1 cellular context compared by ENCODE assay signal in the genomic region with DNA sequence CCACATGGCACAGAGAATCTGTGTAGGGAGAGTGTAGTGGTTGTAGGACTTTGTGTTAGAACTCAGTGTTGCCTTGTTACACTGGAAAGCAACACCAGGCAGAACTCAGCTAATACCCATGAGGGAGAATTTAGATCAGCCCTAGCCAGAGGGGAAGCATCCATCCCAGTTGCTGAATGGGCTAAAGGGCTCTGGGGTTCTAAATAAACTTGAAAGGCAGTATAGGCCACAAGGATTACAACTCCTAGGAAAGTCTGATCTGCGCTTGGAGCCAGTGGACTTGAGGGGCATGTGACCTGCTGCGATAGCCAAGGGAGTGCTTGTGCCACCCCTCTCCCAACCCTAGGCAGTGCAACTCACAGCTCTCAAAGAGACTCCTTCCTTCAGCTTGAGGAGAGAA.
TF ChIP-seq lines count a peak whose summit lies in the region.

No MANE protein-coding gene starts in this region.

TF ChIP-seq in IMR-90, 13 proteins besides CTCF, POLR2A, EP300 and RAD21 (continued from another document):
- TF ChIP-seq SMC3 (IDR thresholded peaks at IDR 0.05; ENCODE audit: low read depth, low read length), result no peak
- no peak for TF ChIP-seq CEBPB (IDR thresholded peaks at IDR 0.05; ENCODE audit: low read depth, low read length)
- no peak for TF ChIP-seq USF2 (IDR thresholded peaks at IDR 0.05; ENCODE audit: low read depth, low read length)
- TF ChIP-seq FOS (IDR thresholded peaks at IDR 0.05; ENCODE audit: low read depth, low read length), result no peak
